14 cellular contexts compared by ENCODE assay signal in the genomic region with DNA sequence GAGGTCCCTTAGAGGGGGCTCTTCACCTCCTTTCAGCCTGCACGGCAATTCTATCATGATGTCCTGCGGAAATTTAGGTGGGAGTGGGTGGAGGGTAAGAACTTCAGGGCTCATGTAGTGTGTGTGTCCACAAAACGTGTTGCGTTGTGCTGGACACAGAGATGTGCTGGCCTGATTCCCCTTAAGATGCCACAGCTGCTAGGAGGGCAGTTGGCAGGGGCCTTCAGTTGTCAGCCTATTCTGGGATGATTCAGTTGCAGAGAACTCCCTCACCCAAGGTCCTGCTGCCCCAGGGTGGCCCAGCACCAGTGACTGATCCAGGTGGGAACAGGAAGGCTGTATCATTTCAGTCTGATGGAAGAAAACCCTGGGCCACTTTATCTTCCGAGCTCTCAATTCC. TPM values are rescaled to one million over a fixed set of nuclear protein-coding genes. Genes with fewer than 3 reads are reported as not detected.
A peak's percentile ranks its signal among the peaks of the same experiment; 100 is the strongest.
DNase-seq lines count a peak whose midpoint lies in the region; ATAC-seq, FAIRE-seq and TF ChIP-seq lines count a peak whose summit lies in the region.
"Had no signal": no experiment of that assay in that cellular context is flagged by ENCODE, and none has a peak within 500 bp of the region (broad histone marks: within the 10 kb centered on the region; RNA-seq: fewer than 3 reads in every experiment).

No MANE protein-coding gene starts in this region.

- no peak for FAIRE-seq in keratinocyte (lab: Jason Lieb, UNC)

- DNase-seq in HCT116 (ENCODE audit: low read depth, low spot score) (no peak), activated B cell treated with CpG ODN at 0.5 μM for 24 hours (no peak), keratinocyte (ENCODE audit: low read depth, low spot score) (no peak), left cardiac atrium (no peak)
- DNase-seq in stimulated activated naive B cell treated with anti-CD40 and anti-IgM and Interleukin-4, amounts not matched to agents 10 μg/mL and 1 μg/mL and 100 μg/mL, for 72 hours = no peak
- no peak for DNase-seq in activated CD4-positive, alpha-beta T cell treated with anti-CD3 and anti-CD28 coated beads, Interleukin-2, amount 50 U/mL, for 4 hours
- DNase-seq: activated CD8-positive, alpha-beta memory T cell treated with anti-CD3 and anti-CD28 coated beads, Interleukin-2, amount 50 U/mL, for 48 hours; DMS 273 treated with DMSO at 0.1 percent for 48 hours; head of caudate nucleus; upper lobe of left lung had no signal

- H3K36me3 Mint-ChIP-seq in activated B cell treated with CpG ODN at 0.5 μM for 24 hours (ENCODE audit: low read depth) = peaks cover 7% of the 10 kb centered on the region
- peaks cover 2 to 3% of the 10 kb centered on the region in 2 donors for H3K36me3 Mint-ChIP-seq in stimulated activated naive B cell treated with anti-CD40 and anti-IgM and Interleukin-4, amounts not matched to agents 10 μg/mL and 1 μg/mL and 100 μg/mL, for 72 hours

- ATAC-seq in HCT116 = no peak
- no peak for ATAC-seq in activated B cell treated with CpG ODN at 0.5 μM for 24 hours (ENCODE audit: low read depth)
- ATAC-seq in left cardiac atrium = no peak
- ATAC-seq in stimulated activated naive B cell treated with anti-CD40 and anti-IgM and Interleukin-4, amounts not matched to agents 10 μg/mL and 1 μg/mL and 100 μg/mL, for 72 hours (replicated peaks) = no peak
- no peak for ATAC-seq in HG03469 (IDR thresholded peaks at IDR 0.05; ENCODE audit: unreplicated experiment)

- POLR2A ChIA-PET in HCT116 (lab: Charles Lee) = no interaction called here
- POLR2A ChIA-PET in activated B cell treated with CpG ODN at 0.5 μM for 24 hours (lab: Charles Lee) = no interaction called here

- H3K9me3 ChIP-seq in HCT116 (ENCODE audit: control insufficient read depth in 1 of 2, insufficient read depth in 1 of 2, low read depth in 1 of 2, low read length in 2 of 2) = no peaks in the 10 kb centered on the region
- no peaks in the 10 kb centered on the region for H3K9me3 ChIP-seq in keratinocyte (ENCODE audit: control insufficient read depth, low read depth, low read length)
- H3K9me3 ChIP-seq: neutrophil, upper lobe of left lung had no signal

- TF ChIP-seq CTCF in HCT116 (IDR thresholded peaks at IDR 0.05 in 2 of 3, conservative IDR thresholded peaks at IDR 0.05 in 1 of 3; ENCODE audit: borderline replicate concordance in 1 of 3, insufficient read depth in 1 of 3, low read depth in 2 of 3, low read length in 2 of 3) (no peak), activated B cell treated with CpG ODN at 0.5 μM for 24 hours (IDR thresholded peaks at IDR 0.05) (no peak), keratinocyte (optimal IDR thresholded peaks at IDR 0.05 in 1 of 3, IDR thresholded peaks at IDR 0.05 in 1 of 3, conservative IDR thresholded peaks at IDR 0.05 in 1 of 3; ENCODE audit: extremely low read depth in 1 of 3, insufficient read depth in 2 of 3, low read length in 3 of 3) (no peak)

- peak overlapping the region; percentile 30 for H3K4me3 Mint-ChIP-seq in activated B cell treated with CpG ODN at 0.5 μM for 24 hours
- peak overlapping the region in 1 of 2 donors; percentile 99 for H3K4me3 Mint-ChIP-seq in stimulated activated naive B cell treated with anti-CD40 and anti-IgM and Interleukin-4, amounts not matched to agents 10 μg/mL and 1 μg/mL and 100 μg/mL, for 72 hours

- dilution Hi-C loops in keratinocyte (cut with MboI; ENCODE audit: extremely low pct_ligation_motif_present, low sequenced_read_pairs) = no loop called here

- intact Hi-C loops in HCT116 (cut with micrococcal nuclease) (no loop called here), activated B cell treated with CpG ODN at 0.5 μM for 24 hours (cut with micrococcal nuclease) (no loop called here), left cardiac atrium (cut with DNase I) (no loop called here)

- H3K36me3 ChIP-seq in ACC112 (ENCODE audit: insufficient read depth, low read length) = 0 out of 2 replicates have a peak, but pooled peaks cover 3% of the 10 kb centered on the region
- peaks cover 20 to 32% of the 10 kb centered on the region in 2 experiments for H3K36me3 ChIP-seq in HCT116 (ENCODE audit: control insufficient read depth in 1 of 2, insufficient read depth in 2 of 2, low read length in 2 of 2)
- H3K36me3 ChIP-seq in keratinocyte (ENCODE audit: control insufficient read depth in 2 of 2, extremely low read depth in 1 of 2, insufficient read depth in 2 of 2, low read length in 2 of 2) = peaks cover 0 to 7% of the 10 kb centered on the region in 2 experiments
- H3K36me3 ChIP-seq: upper lobe of left lung had no signal

- peaks cover 12% of the 10 kb centered on the region for H3K4me1 ChIP-seq in ACC112 (ENCODE audit: control insufficient read depth, insufficient read depth, low read length, unreplicated experiment)
- peaks cover 7 to 23% of the 10 kb centered on the region in 2 experiments for H3K4me1 ChIP-seq in HCT116 (ENCODE audit: control insufficient read depth in 1 of 2, insufficient read depth in 2 of 2, low read length in 2 of 2)
- H3K4me1 ChIP-seq in keratinocyte (ENCODE audit: control insufficient read depth, extremely low read depth, insufficient read depth, low read length) = peaks cover 21% of the 10 kb centered on the region

- peaks cover 22% of the 10 kb centered on the region for H3K4me1 Mint-ChIP-seq in activated B cell treated with CpG ODN at 0.5 μM for 24 hours
- peaks cover 7 to 23% of the 10 kb centered on the region in 2 donors for H3K4me1 Mint-ChIP-seq in stimulated activated naive B cell treated with anti-CD40 and anti-IgM and Interleukin-4, amounts not matched to agents 10 μg/mL and 1 μg/mL and 100 μg/mL, for 72 hours

- H3K79me2 ChIP-seq in ACC112 (ENCODE audit: control insufficient read depth, insufficient read depth, low read length, unreplicated experiment) (peaks cover 39% of the 10 kb centered on the region), HCT116 (ENCODE audit: insufficient read depth, low read length) (peaks cover 40% of the 10 kb centered on the region), keratinocyte (ENCODE audit: control insufficient read depth, insufficient read depth, low read length) (peaks cover 38% of the 10 kb centered on the region)

- RAD21 ChIA-PET in HCT116 (lab: Charles Lee; ENCODE audit: low non-redundant PET in 1 of 2, low total read pairs in 2 of 2, uncharacterized antibody in 2 of 2, unreplicated experiment in 2 of 2) = no interaction called here

- TF ChIP-seq RAD21 in HCT116 (IDR thresholded peaks at IDR 0.05; ENCODE audit: low read depth) = no peak

- CTCF ChIA-PET in HCT116 (lab: Charles Lee) (no interaction called here), activated B cell treated with CpG ODN at 0.5 μM for 24 hours (lab: Charles Lee) (no interaction called here)

- no peak for TF ChIP-seq POLR2A in HCT116 (IDR thresholded peaks at IDR 0.05; ENCODE audit: borderline replicate concordance, extremely low read depth, insufficient read depth, insufficient read length)

- H4K20me1 ChIP-seq in HCT116 (ENCODE audit: insufficient read depth) (no peaks in the 10 kb centered on the region), keratinocyte (ENCODE audit: control insufficient read depth, extremely low read depth, insufficient read depth, low read length) (no peaks in the 10 kb centered on the region)

- H3K27me3 ChIP-seq in ACC112 (ENCODE audit: insufficient read depth, low read length) = no peaks in the 10 kb centered on the region
- H3K27me3 ChIP-seq in HCT116 (ENCODE audit: insufficient read depth, low read length) = no peaks in the 10 kb centered on the region
- no peaks in the 10 kb centered on the region for H3K27me3 ChIP-seq in keratinocyte (ENCODE audit: control insufficient read depth, extremely low read depth, insufficient read depth, low read length)
- H3K27me3 ChIP-seq: upper lobe of left lung had no signal

- H3K9me1 ChIP-seq in keratinocyte (ENCODE audit: control insufficient read depth, extremely low read depth, insufficient read depth, low read length) = no peaks in the 10 kb centered on the region

- H3K27ac ChIP-seq in ACC112 (ENCODE audit: low read depth, low read length) = peak overlapping the region; percentile 43; the same call in 1 of the 2 replicates
- peak overlapping the region; percentile 56; the same call in 1 of the 2 replicates for H3K27ac ChIP-seq in HCT116 (ENCODE audit: low read depth, low read length)
- H3K27ac ChIP-seq in keratinocyte (ENCODE audit: control insufficient read depth, insufficient read depth, low read length) = no peak overlapping the region
- H3K27ac ChIP-seq: neutrophil had no signal

- BruUV-seq in HCT116 (replicated peaks; lab: Mats Ljungman, UMichigan) = no TSS peak

- H3K4me3 ChIP-seq in ACC112 (ENCODE audit: low read depth, low read length) (peak overlapping the region; percentile 97), HCT116 (replicated peaks in 1 of 2; ENCODE audit: low read depth in 1 of 2, low read length in 2 of 2) (peak overlapping the region; percentile 79 to 96), keratinocyte (ENCODE audit: control insufficient read depth in 2 of 3, extremely low read depth in 1 of 3, insufficient read depth in 2 of 3, low read depth in 1 of 3, low read length in 3 of 3) (no peak overlapping the region)

- no peak overlapping the region for H2AFZ ChIP-seq in ACC112 (ENCODE audit: low read length, unreplicated experiment)
- H2AFZ ChIP-seq in HCT116 (ENCODE audit: low read depth, low read length, poor library complexity, severe bottlenecking) = no peak overlapping the region
- no peak overlapping the region for H2AFZ ChIP-seq in keratinocyte (ENCODE audit: control insufficient read depth, low read length)

- no peaks in the 10 kb centered on the region for H3K9me3 Mint-ChIP-seq in activated B cell treated with CpG ODN at 0.5 μM for 24 hours
- no peaks in the 10 kb centered on the region for H3K9me3 Mint-ChIP-seq in stimulated activated naive B cell treated with anti-CD40 and anti-IgM and Interleukin-4, amounts not matched to agents 10 μg/mL and 1 μg/mL and 100 μg/mL, for 72 hours
- H3K9me3 Mint-ChIP-seq: dendritic cell treated with granulocyte-macrophage colony-stimulating factor and Interleukin-4, amounts not matched to agents 40 ng/mL and 50 ng/mL, for 4 days had no signal

- H3K4me2 ChIP-seq in HCT116 (ENCODE audit: low read length) = peak overlapping the region; percentile 91
- H3K4me2 ChIP-seq in keratinocyte (ENCODE audit: control insufficient read depth, extremely low read depth, insufficient read depth, low read depth, low read length) = peak overlapping the region; percentile 79

- H3K27ac Mint-ChIP-seq in activated B cell treated with CpG ODN at 0.5 μM for 24 hours = no peak overlapping the region
- no peak overlapping the region for H3K27ac Mint-ChIP-seq in stimulated activated naive B cell treated with anti-CD40 and anti-IgM and Interleukin-4, amounts not matched to agents 10 μg/mL and 1 μg/mL and 100 μg/mL, for 72 hours

- no peaks in the 10 kb centered on the region for H3K9me2 ChIP-seq in HCT116 (ENCODE audit: insufficient read depth)

- H3K9ac ChIP-seq in HCT116 (ENCODE audit: low read length) (peak overlapping the region; percentile 99), keratinocyte (ENCODE audit: control insufficient read depth, extremely low read depth, insufficient read depth, low read length) (peak overlapping the region; percentile 71)

- peaks cover 8% of the 10 kb centered on the region for H3K27me3 Mint-ChIP-seq in activated B cell treated with CpG ODN at 0.5 μM for 24 hours
- peaks cover 4 to 6% of the 10 kb centered on the region in 2 donors for H3K27me3 Mint-ChIP-seq in stimulated activated naive B cell treated with anti-CD40 and anti-IgM and Interleukin-4, amounts not matched to agents 10 μg/mL and 1 μg/mL and 100 μg/mL, for 72 hours
- H3K27me3 Mint-ChIP-seq: dendritic cell treated with granulocyte-macrophage colony-stimulating factor and Interleukin-4, amounts not matched to agents 40 ng/mL and 50 ng/mL, for 4 days had no signal

RNA-seq across cellular contexts. Expression of a gene that starts 1.0 kb away (rescaled TPM):
- total RNA-seq in HCT116 (2021; ENCODE audit: unreplicated experiment) = 64.1 TPM
- 68.9 and 72.0 TPM in 2 replicates for polyA plus RNA-seq in HCT116 (2012)
- total RNA-seq in activated B cell treated with CpG ODN at 0.5 μM for 24 hours = 1.0 and 1.5 TPM in 2 replicates
- 4.9 to 20.2 TPM (median 14.6 TPM) in 3 replicates for polyA plus RNA-seq in keratinocyte
- polyA plus RNA-seq in keratinocyte (2011; ENCODE audit: low read depth) = not detected
- 3.1 and 4.6 TPM in 2 replicates for polyA plus RNA-seq in keratinocyte (2011; cell fraction: cytosol; rRNA removed)
- polyA plus RNA-seq in keratinocyte (2011; cell fraction: nucleus; rRNA removed) = 8.8 and 11.1 TPM in 2 replicates
- polyA plus RNA-seq in keratinocyte (2012; ENCODE audit: low replicate concordance) = 10.4 TPM in 1 of 2 replicates, not detected in the other
- polyA minus RNA-seq in keratinocyte = 8.0 to 40.6 TPM (median 18.4 TPM) in 3 replicates
- polyA minus RNA-seq in keratinocyte (2011; cell fraction: cytosol; rRNA and poly(A)+ RNA removed) = 3.1 TPM
- polyA minus RNA-seq in keratinocyte (2011; cell fraction: nucleus; rRNA and poly(A)+ RNA removed) = 1.5 and 5.7 TPM in 2 replicates
- 1 to 10 TPM in 1 of 2 donors, not detected in 1; 1.1 TPM for total RNA-seq in left cardiac atrium

Comparison
In these comparisons a context has a peak if more than half of its experiments do, and no peak if none do; other contexts are left out.
1. H3K4me3 ChIP-seq: peak in ACC112 (single experiment) and HCT116 (2 of 2); none in keratinocyte (0 of 3).
2. RNA of a gene that starts 1.0 kb away (total RNA-seq): 64.1 TPM in HCT116 (single experiment); 1.0 to 1.5 TPM in activated B cell treated with CpG ODN at 0.5 μM for 24 hours and 1.1 TPM in left cardiac atrium; every median in the first group is over 10 times any median in the second.